ENCODE assay signal across 13 cellular contexts in genomic region chr2:67451086-67451832, GRCh38. TPM values are rescaled to one million over a fixed set of nuclear protein-coding genes. Genes with fewer than 3 reads are reported as not detected.
DNase-seq lines count a peak whose midpoint lies in the region; ATAC-seq, FAIRE-seq and TF ChIP-seq lines count a peak whose summit lies in the region.
"Had no signal": no experiment of that assay in that cellular context is flagged by ENCODE, and none has a peak within 500 bp of the region (broad histone marks: within the 10 kb centered on the region; RNA-seq: fewer than 3 reads in every experiment).

No MANE protein-coding gene starts in this region.

- H3K4me3 ChIP-seq in bronchial epithelial cell (ENCODE audit: low read depth, low read length) (no peak overlapping the region), mesendoderm (ENCODE audit: low read length) (no peak overlapping the region), MG63 (no peak overlapping the region)

- no peak overlapping the region for H3K9ac ChIP-seq in mesendoderm (ENCODE audit: low read length)

- H3K23ac ChIP-seq in mesendoderm (ENCODE audit: low read length): no peak overlapping the region

- DNase-seq in Caki2 (ENCODE audit: low read depth) (peak; percentile 73), NCI-H1105 treated with DMSO at 0.1 percent for 48 hours (lab: John Stamatoyannopoulos, UW) (peak; percentile 44), bronchial epithelial cell (ENCODE audit: low read depth) (peak; percentile 100), mesendoderm (peak; percentile 13), MG63 (no peak)
- DNase-seq: activated T-cell treated with anti-CD3 and anti-CD28 coated beads, Interleukin-2, amount 50 U/mL, for 48 hours; DMS 273 treated with DMSO at 0.1 percent for 48 hours; nephron progenitor cell; substantia nigra had no signal

- no peak overlapping the region for H3K18ac ChIP-seq in mesendoderm (ENCODE audit: low read length)

- no peaks in the 10 kb centered on the region for H3K27me3 ChIP-seq in bronchial epithelial cell (ENCODE audit: control insufficient read depth, insufficient read depth, low read length)
- no peaks in the 10 kb centered on the region for H3K27me3 ChIP-seq in mesendoderm (ENCODE audit: insufficient read depth, low read length, poor library complexity)
- H3K27me3 ChIP-seq in MG63: no peaks in the 10 kb centered on the region

- no peak overlapping the region for H3K4me2 ChIP-seq in mesendoderm (ENCODE audit: low read length)

- no peak overlapping the region for H3K56ac ChIP-seq in mesendoderm (ENCODE audit: low read length)

- peaks cover 5% of the 10 kb centered on the region; the same call in 1 of the 2 replicates for H3K9me3 ChIP-seq in MG63

- no peak overlapping the region for H2BK120ac ChIP-seq in mesendoderm (ENCODE audit: low read depth, low read length)

- no peak overlapping the region for H4K8ac ChIP-seq in mesendoderm (ENCODE audit: low read depth, low read length)

- H3K79me2 ChIP-seq in mesendoderm (ENCODE audit: control insufficient read depth, insufficient read depth, low read length): no peaks in the 10 kb centered on the region

- no peak overlapping the region for H2BK5ac ChIP-seq in mesendoderm (ENCODE audit: low read length)

- no peak overlapping the region for H4K5ac ChIP-seq in mesendoderm (ENCODE audit: low read length)

- no peak overlapping the region for H2BK15ac ChIP-seq in mesendoderm (replicated peaks; ENCODE audit: low read depth)

- no peak for TF ChIP-seq CTCF in bronchial epithelial cell (IDR thresholded peaks at IDR 0.05; ENCODE audit: insufficient read depth, low read length, severe bottlenecking)

- H3K79me1 ChIP-seq in mesendoderm (ENCODE audit: low read length): no peaks in the 10 kb centered on the region

- peak; percentile 99 for FAIRE-seq in bronchial epithelial cell (lab: Jason Lieb, UNC)

- H3K36me3 ChIP-seq in bronchial epithelial cell (ENCODE audit: control insufficient read depth, insufficient read depth, low read length) (no peaks in the 10 kb centered on the region), mesendoderm (ENCODE audit: control insufficient read depth, insufficient read depth, low read length) (no peaks in the 10 kb centered on the region), MG63 (no peaks in the 10 kb centered on the region)

- no CpG with 5 or more reads among the region's 7 CpGs for WGBS in mesendoderm (ENCODE audit: extremely low coverage, insufficient coverage, low lambda C conversion rate)

- H3K27ac ChIP-seq in mesendoderm (ENCODE audit: low read depth, low read length): no peak overlapping the region
- H3K27ac ChIP-seq: HL-60 had no signal

- in situ Hi-C loops in Caki2 (cut with HindIII; ENCODE audit: low pct_unique_long_range_greater_than_20kb, low sequenced_read_pairs): no loop called here

- no peak overlapping the region for H3K4ac ChIP-seq in mesendoderm (ENCODE audit: low read depth, low read length)

- H3K4me1 ChIP-seq in mesendoderm (ENCODE audit: control insufficient read depth, low read depth, low read length): no peaks in the 10 kb centered on the region

- ATAC-seq in SK-N-SH treated with all-trans-retinoic acid at 6 μM for 48 hours: no peak
- no peak for ATAC-seq in HG02970 (IDR thresholded peaks at IDR 0.05; ENCODE audit: low FRiP score, unreplicated experiment)
- ATAC-seq in GM19395 (IDR thresholded peaks at IDR 0.05; ENCODE audit: unreplicated experiment): no peak

- H2AK5ac ChIP-seq in mesendoderm (ENCODE audit: low read length): no peak overlapping the region

TF ChIP-seq in SK-N-SH treated with all-trans-retinoic acid at 6 μM for 48 hours, 23 proteins besides CTCF, POLR2A, EP300 and RAD21:
- TF ChIP-seq ESRRG (CRISPR knock-in tag; IDR thresholded peaks at IDR 0.05) (no peak), PATZ1 (CRISPR knock-in tag; IDR thresholded peaks at IDR 0.05; ENCODE audit: borderline replicate concordance) (no peak)
TF ChIP-seq in SK-N-SH treated with all-trans-retinoic acid at 6 μM for 48 hours: peak in this region for 0.

RNA-seq across cellular contexts. Expression of gene ETAA1, which starts 54.1 kb away (rescaled TPM):
- total RNA-seq in Caki2 (2014; rRNA removed; shearing (Covaris generic); ENCODE audit: low replicate concordance): 11.1 and 11.2 TPM in 2 replicates
- total RNA-seq in bronchial epithelial cell: 16.8 and 18.3 TPM in 2 replicates
- 16.2 TPM for polyA plus RNA-seq in mesendoderm (2013, experiment 1 of 2)
- 16.4 TPM for polyA plus RNA-seq in mesendoderm (2013, experiment 2 of 2)
- 9.5 and 27.6 TPM in 2 replicates for total RNA-seq in MG63 (2014; rRNA removed; shearing (Covaris generic); ENCODE audit: low replicate concordance)
